ENCODE assay signal across 6 cellular contexts in the genomic region with DNA sequence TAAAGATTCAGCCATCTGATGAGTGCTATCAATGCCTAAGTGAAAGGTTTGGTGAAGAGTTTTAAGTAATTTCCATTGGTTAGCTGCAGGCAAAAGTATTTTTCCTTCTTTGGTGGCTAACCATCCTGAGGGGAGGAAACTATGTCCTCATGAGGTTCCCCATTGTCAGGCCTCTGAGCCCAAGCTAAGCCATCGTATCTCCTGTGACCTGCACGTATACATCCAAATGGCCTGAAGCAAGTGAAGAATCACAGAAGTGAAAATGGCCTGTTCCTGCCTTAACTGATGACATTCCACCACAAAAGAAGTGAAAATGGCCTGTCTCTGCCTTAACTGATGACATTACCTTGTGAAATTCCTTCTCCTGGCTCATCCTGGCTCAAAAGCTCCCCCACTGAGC. TPM values are rescaled to one million over a fixed set of nuclear protein-coding genes. Genes with fewer than 3 reads are reported as not detected.
DNase-seq lines count a peak whose midpoint lies in the region; TF ChIP-seq lines count a peak whose summit lies in the region.
"Not testable (repeated sequence)": the region's sequence is repeated elsewhere in the genome, so short reads cannot be mapped to it uniquely, and the experiment has no call there.

No MANE protein-coding gene starts in this region.

- peaks cover 23% of the 10 kb centered on the region for H3K27me3 Mint-ChIP-seq in osteocyte (ENCODE audit: unreplicated experiment)
- not testable (repeated sequence) for H3K27me3 Mint-ChIP-seq in type B pancreatic cell

- peaks cover 14% of the 10 kb centered on the region for H3K4me1 ChIP-seq in HUES48 (ENCODE audit: control insufficient read depth, insufficient read depth, low read length)
- not testable (repeated sequence) for H3K4me1 ChIP-seq in esophagus muscularis mucosa

- TF ChIP-seq POLR2A in esophagus muscularis mucosa (IDR thresholded peaks at IDR 0.05; ENCODE audit: low read depth): not testable (repeated sequence)

- 48% methylated on average over 2 of the region's 2 CpGs for WGBS in esophagus muscularis mucosa

- H3K9me3 ChIP-seq in HUES48 (ENCODE audit: control insufficient read depth, insufficient read depth, low read length); esophagus muscularis mucosa: not testable (repeated sequence)

- intact Hi-C loops in esophagus muscularis mucosa (cut with DNase I): not testable (repeated sequence)

- not testable (repeated sequence) for H3K4me1 Mint-ChIP-seq in osteocyte (ENCODE audit: unreplicated experiment)
- H3K4me1 Mint-ChIP-seq in type B pancreatic cell (ENCODE audit: unreplicated experiment): peaks cover 17% of the 10 kb centered on the region

- peak overlapping the region; percentile 28 for H3K27ac ChIP-seq in HUES48 (ENCODE audit: low read depth, low read length)
- not testable (repeated sequence) for H3K27ac ChIP-seq in esophagus muscularis mucosa (replicated peaks in 1 of 4)

- peak; percentile 45 for DNase-seq in ELF-1 (ENCODE audit: low read depth, low spot score)
- peak; percentile 36 for DNase-seq in MV-4-11 (lab: John Stamatoyannopoulos, UW)
- peak; percentile 17 for DNase-seq in esophagus muscularis mucosa (ENCODE audit: extremely low spot score)
- DNase-seq in osteocyte (ENCODE audit: extremely low spot score, unreplicated experiment): peak; percentile 36
- DNase-seq in type B pancreatic cell (ENCODE audit: extremely low spot score, unreplicated experiment): not testable (repeated sequence)

- H3K4me3 ChIP-seq in HUES48 (ENCODE audit: low read depth, low read length); esophagus muscularis mucosa: not testable (repeated sequence)

- not testable (repeated sequence) for H3K27ac Mint-ChIP-seq in osteocyte (ENCODE audit: unreplicated experiment)
- H3K27ac Mint-ChIP-seq in type B pancreatic cell: peak overlapping the region; percentile 85

- H3K27me3 ChIP-seq in HUES48 (ENCODE audit: control insufficient read depth, insufficient read depth, low read length); esophagus muscularis mucosa: not testable (repeated sequence)

- H3K36me3 ChIP-seq in HUES48 (ENCODE audit: control insufficient read depth, insufficient read depth, low read length); esophagus muscularis mucosa: not testable (repeated sequence)

- not testable (repeated sequence) for H3K36me3 Mint-ChIP-seq in osteocyte (ENCODE audit: unreplicated experiment); type B pancreatic cell

- peaks cover 18% of the 10 kb centered on the region for H3K9me3 Mint-ChIP-seq in osteocyte (ENCODE audit: unreplicated experiment)
- H3K9me3 Mint-ChIP-seq in type B pancreatic cell: not testable (repeated sequence)

- not testable (repeated sequence) for TF ChIP-seq EP300 in esophagus muscularis mucosa (IDR thresholded peaks at IDR 0.05)

- not testable (repeated sequence) for TF ChIP-seq CTCF in esophagus muscularis mucosa (IDR thresholded peaks at IDR 0.05); osteocyte (IDR thresholded peaks at IDR 0.05); type B pancreatic cell (conservative IDR thresholded peaks at IDR 0.05)

- not testable (repeated sequence) for H3K9ac ChIP-seq in HUES48 (ENCODE audit: low read depth, low read length)

- H3K4me3 Mint-ChIP-seq in osteocyte (ENCODE audit: unreplicated experiment); type B pancreatic cell: not testable (repeated sequence)

RNA-seq across cellular contexts. Expression of a gene that starts 15.0 kb away (rescaled TPM):
- total RNA-seq in esophagus muscularis mucosa (10 to 100 TPM; 13.7 to 21.8 (median 14.9) TPM), osteocyte (10.4 and 11.5 TPM in 2 replicates), type B pancreatic cell (ENCODE audit: low replicate concordance) (15.5 and 27.2 TPM in 2 replicates)
